In genomic region chr12:22794017-22794416, GRCh38 we compare ENCODE assay signal across 36 cellular contexts.
"Had no signal": no experiment of that assay in that cellular context is flagged by ENCODE, and none has a peak within 500 bp of the region (broad histone marks: within the 10 kb centered on the region; RNA-seq: fewer than 3 reads in every experiment).

No MANE protein-coding gene starts in this region.

- H3K36me3 ChIP-seq: adrenal gland, brain microvascular endothelial cell, breast epithelium had no signal

- H3K27ac ChIP-seq: adrenal gland, body of pancreas, brain microvascular endothelial cell, breast epithelium, VCaP had no signal

- H3K4me3 ChIP-seq: adrenal gland, body of pancreas, breast epithelium had no signal

- H3K4me1 ChIP-seq: adrenal gland, body of pancreas, breast epithelium had no signal

- H3K9me3 Mint-ChIP-seq: activated B cell treated with CpG ODN at 0.5 μM for 24 hours; activated CD4-positive, alpha-beta memory T cell treated with anti-CD3 and anti-CD28 coated beads for 36 hours; activated CD4-positive, alpha-beta T cell treated with anti-CD3 and anti-CD28 coated beads, Interleukin-2, amount 10 ng/mL, durations not matched to agents 24 days and 14 days; activated CD8-positive, alpha-beta T cell treated with anti-CD3 and anti-CD28 coated beads for 36 hours; activated naive CD4-positive, alpha-beta T cell treated with anti-CD3 and anti-CD28 coated beads for 36 hours; activated naive CD4-positive, alpha-beta T cell treated with anti-CD3 and anti-CD28 coated beads, Interleukin-2, amount 50 U/mL, for 72 hours; activated naive CD8-positive, alpha-beta T cell treated with anti-CD3 and anti-CD28 coated beads for 36 hours; activated T-cell treated with anti-CD3 and anti-CD28 coated beads, Interleukin-2, amount 50 U/mL, for 72 hours; activated T-helper 1 cell treated with anti-CD3 and anti-CD28 coated beads, Interleukin-12 subunit alpha, Interleukin-12 subunit beta, Interleukin-2, Interleukin-4 antibody, amounts not matched to agents 30 ng/mL and 10 ng/mL and 1 ng/mL, durations not matched to agents 14 hours and 24 hours and 36 hours; activated T-helper 17 cell treated with anti-CD3 and anti-CD28 coated beads, Interleukin-2, amount 50 U/mL, for 72 hours; T-helper 1 cell treated with Interleukin-12 subunit alpha and Interleukin-12 subunit beta and Interleukin-4 antibody, amounts not matched to agents 30 μg/mL and 1 μg/mL, for 36 hours; T-helper 2 cell treated with Interferon-gamma antibody and Interleukin-4, amounts not matched to agents 5 μg/mL and 100 μg/mL, for 36 hours had no signal

- DNase-seq: activated B cell treated with CpG ODN at 0.5 μM for 24 hours; activated CD4-positive, alpha-beta memory T cell treated with anti-CD3 and anti-CD28 coated beads for 36 hours; activated CD4-positive, alpha-beta T cell treated with anti-CD3 and anti-CD28 coated beads for 4 hours; activated CD4-positive, alpha-beta T cell treated with anti-CD3 and anti-CD28 coated beads, Interleukin-2, amount 10 ng/mL, durations not matched to agents 24 days and 14 days; activated CD4-positive, alpha-beta T cell treated with anti-CD3 and anti-CD28 coated beads, Interleukin-2, amount 50 U/mL, for 1 hour; activated CD4-positive, alpha-beta T cell treated with anti-CD3 and anti-CD28 coated beads, Interleukin-2, amount 50 U/mL, for 4 hours; activated CD4-positive, CD25-positive, alpha-beta regulatory T cell treated with anti-CD3 and anti-CD28 coated beads, Interleukin-2, amount 50 U/mL, for 72 hours; activated CD8-positive, alpha-beta memory T cell treated with anti-CD3 and anti-CD28 coated beads, Interleukin-2, amount 50 U/mL, for 4 hours; activated CD8-positive, alpha-beta T cell treated with anti-CD3 and anti-CD28 coated beads for 36 hours; activated effector memory CD4-positive, alpha-beta T cell treated with anti-CD3 and anti-CD28 coated beads, Interleukin-2, amount 50 U/mL, for 16 hours; activated gamma-delta T cell treated with Interleukin-2 at 50 U/mL for 16 hours; activated naive CD4-positive, alpha-beta T cell; activated naive CD4-positive, alpha-beta T cell treated with anti-CD3 and anti-CD28 coated beads for 36 hours; activated naive CD4-positive, alpha-beta T cell treated with anti-CD3 and anti-CD28 coated beads, Interleukin-2, amount 50 U/mL, for 16 hours; activated naive CD8-positive, alpha-beta T cell treated with anti-CD3 and anti-CD28 coated beads for 36 hours; activated T-cell treated with anti-CD3 and anti-CD28 coated beads for 4 hours; activated T-cell treated with anti-CD3 and anti-CD28 coated beads, Interleukin-2, amount 50 U/mL, for 1 hour; activated T-cell treated with anti-CD3 and anti-CD28 coated beads, Interleukin-2, amount 50 U/mL, for 4 hours; activated T-cell treated with anti-CD3 and anti-CD28 coated beads, Interleukin-2, amount 50 U/mL, for 72 hours; adrenal gland; amniotic stem cell; aorta; body of pancreas; brain microvascular endothelial cell; central memory CD4-positive, alpha-beta T cell; T-helper 2 cell; T-helper 9 cell had no signal

- H3K36me3 Mint-ChIP-seq: activated CD4-positive, alpha-beta memory T cell treated with anti-CD3 and anti-CD28 coated beads for 36 hours; activated naive CD4-positive, alpha-beta T cell treated with anti-CD3 and anti-CD28 coated beads, Interleukin-2, amount 50 U/mL, for 72 hours; activated naive CD8-positive, alpha-beta T cell treated with anti-CD3 and anti-CD28 coated beads for 36 hours had no signal

- H3K9me3 ChIP-seq: adrenal gland, body of pancreas had no signal

- ATAC-seq: activated CD8-positive, alpha-beta T cell treated with anti-CD3 and anti-CD28 coated beads for 36 hours; activated naive CD4-positive, alpha-beta T cell treated with anti-CD3 and anti-CD28 coated beads, Interleukin-2, amount 50 U/mL, for 72 hours; activated T-cell treated with anti-CD3 and anti-CD28 coated beads, Interleukin-2, amount 50 U/mL, for 4 hours; activated T-cell treated with anti-CD3 and anti-CD28 coated beads, Interleukin-2, amount 50 U/mL, for 72 hours; activated T-helper 17 cell treated with anti-CD3 and anti-CD28 coated beads, Interleukin-2, amount 50 U/mL, for 72 hours; body of pancreas had no signal

- H3K27ac Mint-ChIP-seq: activated B cell treated with CpG ODN at 0.5 μM for 24 hours; activated CD4-positive, alpha-beta memory T cell treated with anti-CD3 and anti-CD28 coated beads for 36 hours; activated CD4-positive, alpha-beta T cell treated with anti-CD3 and anti-CD28 coated beads, Interleukin-2, amount 10 ng/mL, durations not matched to agents 24 days and 14 days; activated CD8-positive, alpha-beta T cell treated with anti-CD3 and anti-CD28 coated beads for 36 hours; activated naive CD4-positive, alpha-beta T cell treated with anti-CD3 and anti-CD28 coated beads for 36 hours; activated naive CD4-positive, alpha-beta T cell treated with anti-CD3 and anti-CD28 coated beads, Interleukin-2, amount 50 U/mL, for 72 hours; activated naive CD8-positive, alpha-beta T cell treated with anti-CD3 and anti-CD28 coated beads for 36 hours; activated T-cell treated with anti-CD3 and anti-CD28 coated beads, Interleukin-2, amount 50 U/mL, for 72 hours; activated T-helper 1 cell treated with anti-CD3 and anti-CD28 coated beads, Interleukin-12 subunit alpha, Interleukin-12 subunit beta, Interleukin-2, Interleukin-4 antibody, amounts not matched to agents 30 ng/mL and 10 ng/mL and 1 ng/mL, durations not matched to agents 14 hours and 24 hours and 36 hours; activated T-helper 17 cell treated with anti-CD3 and anti-CD28 coated beads, Interleukin-2, amount 50 U/mL, for 72 hours; T-helper 1 cell treated with Interleukin-12 subunit alpha and Interleukin-12 subunit beta and Interleukin-4 antibody, amounts not matched to agents 30 μg/mL and 1 μg/mL, for 36 hours; T-helper 2 cell treated with Interferon-gamma antibody and Interleukin-4, amounts not matched to agents 5 μg/mL and 100 μg/mL, for 36 hours had no signal

- H3K4me3 Mint-ChIP-seq: activated B cell treated with CpG ODN at 0.5 μM for 24 hours; activated CD4-positive, alpha-beta memory T cell treated with anti-CD3 and anti-CD28 coated beads for 36 hours; activated CD4-positive, alpha-beta T cell treated with anti-CD3 and anti-CD28 coated beads, Interleukin-2, amount 10 ng/mL, durations not matched to agents 24 days and 14 days; activated CD8-positive, alpha-beta T cell treated with anti-CD3 and anti-CD28 coated beads for 36 hours; activated naive CD4-positive, alpha-beta T cell treated with anti-CD3 and anti-CD28 coated beads for 36 hours; activated naive CD8-positive, alpha-beta T cell treated with anti-CD3 and anti-CD28 coated beads for 36 hours; activated T-cell treated with anti-CD3 and anti-CD28 coated beads, Interleukin-2, amount 50 U/mL, for 4 hours; activated T-cell treated with anti-CD3 and anti-CD28 coated beads, Interleukin-2, amount 50 U/mL, for 72 hours; activated T-helper 1 cell treated with anti-CD3 and anti-CD28 coated beads, Interleukin-12 subunit alpha, Interleukin-12 subunit beta, Interleukin-2, Interleukin-4 antibody, amounts not matched to agents 30 ng/mL and 10 ng/mL and 1 ng/mL, durations not matched to agents 14 hours and 24 hours and 36 hours; activated T-helper 17 cell treated with anti-CD3 and anti-CD28 coated beads, Interleukin-2, amount 50 U/mL, for 72 hours; T-helper 1 cell treated with Interleukin-12 subunit alpha and Interleukin-12 subunit beta and Interleukin-4 antibody, amounts not matched to agents 30 μg/mL and 1 μg/mL, for 36 hours; T-helper 2 cell treated with Interferon-gamma antibody and Interleukin-4, amounts not matched to agents 5 μg/mL and 100 μg/mL, for 36 hours had no signal

- H3K27me3 ChIP-seq: adrenal gland, body of pancreas, brain microvascular endothelial cell, breast epithelium had no signal

- FAIRE-seq: astrocyte, TTC549 had no signal

- H3K27me3 Mint-ChIP-seq: activated naive CD8-positive, alpha-beta T cell treated with anti-CD3 and anti-CD28 coated beads for 36 hours had no signal

- H3K4me1 Mint-ChIP-seq: activated B cell treated with CpG ODN at 0.5 μM for 24 hours; activated CD4-positive, alpha-beta T cell treated with anti-CD3 and anti-CD28 coated beads, Interleukin-2, amount 10 ng/mL, durations not matched to agents 24 days and 14 days; activated naive CD8-positive, alpha-beta T cell treated with anti-CD3 and anti-CD28 coated beads for 36 hours; activated T-helper 17 cell treated with anti-CD3 and anti-CD28 coated beads, Interleukin-2, amount 50 U/mL, for 72 hours had no signal
